In the genomic region with DNA sequence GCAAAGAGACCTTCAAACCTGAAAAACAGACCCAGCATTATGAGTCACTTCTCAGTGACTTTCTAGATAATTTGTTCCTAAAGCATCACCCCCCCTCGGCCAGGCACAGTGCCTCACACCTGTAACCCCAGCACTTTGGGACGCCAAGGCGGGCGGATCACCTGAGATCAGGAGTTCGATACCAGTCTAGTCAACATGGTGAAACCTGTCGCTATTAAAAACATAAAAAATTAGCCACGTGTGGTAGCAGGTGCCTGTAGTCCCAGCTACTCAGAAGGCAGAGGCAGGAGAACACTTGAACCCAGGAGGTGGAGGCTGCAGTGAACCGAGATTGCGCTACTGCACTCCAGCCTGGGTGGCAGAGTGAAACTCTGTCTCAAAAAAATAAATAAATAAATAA, we compare ENCODE assay signal across 13 cellular contexts.
"Had no signal": no experiment of that assay in that cellular context is flagged by ENCODE, and none has a peak within 500 bp of the region (broad histone marks: within the 10 kb centered on the region; RNA-seq: fewer than 3 reads in every experiment).

No MANE protein-coding gene starts in this region.

- H3K36me3 ChIP-seq: colonic mucosa had no signal

- H3K27ac ChIP-seq: colonic mucosa, coronary artery, dorsolateral prefrontal cortex, epithelial cell of prostate, esophagus muscularis mucosa, esophagus squamous epithelium, foreskin keratinocyte, gastrocnemius medialis, gastroesophageal sphincter, heart left ventricle, heart right ventricle had no signal

- H3K4me3 ChIP-seq: colonic mucosa, coronary artery, dorsolateral prefrontal cortex, esophagus muscularis mucosa, esophagus squamous epithelium, gastrocnemius medialis, gastroesophageal sphincter, heart left ventricle, heart right ventricle had no signal

- H3K9me3 ChIP-seq: colonic mucosa, esophagus muscularis mucosa, esophagus squamous epithelium, gastrocnemius medialis, gastroesophageal sphincter, heart left ventricle, heart right ventricle had no signal

- H3K4me1 ChIP-seq: colonic mucosa, esophagus squamous epithelium, foreskin keratinocyte, gastrocnemius medialis, gastroesophageal sphincter, heart left ventricle had no signal

- ATAC-seq: effector memory CD8-positive, alpha-beta T cell; esophagus mucosa; foreskin keratinocyte; gastrocnemius medialis; gastroesophageal sphincter; heart left ventricle; heart right ventricle had no signal
